In the genomic region with DNA sequence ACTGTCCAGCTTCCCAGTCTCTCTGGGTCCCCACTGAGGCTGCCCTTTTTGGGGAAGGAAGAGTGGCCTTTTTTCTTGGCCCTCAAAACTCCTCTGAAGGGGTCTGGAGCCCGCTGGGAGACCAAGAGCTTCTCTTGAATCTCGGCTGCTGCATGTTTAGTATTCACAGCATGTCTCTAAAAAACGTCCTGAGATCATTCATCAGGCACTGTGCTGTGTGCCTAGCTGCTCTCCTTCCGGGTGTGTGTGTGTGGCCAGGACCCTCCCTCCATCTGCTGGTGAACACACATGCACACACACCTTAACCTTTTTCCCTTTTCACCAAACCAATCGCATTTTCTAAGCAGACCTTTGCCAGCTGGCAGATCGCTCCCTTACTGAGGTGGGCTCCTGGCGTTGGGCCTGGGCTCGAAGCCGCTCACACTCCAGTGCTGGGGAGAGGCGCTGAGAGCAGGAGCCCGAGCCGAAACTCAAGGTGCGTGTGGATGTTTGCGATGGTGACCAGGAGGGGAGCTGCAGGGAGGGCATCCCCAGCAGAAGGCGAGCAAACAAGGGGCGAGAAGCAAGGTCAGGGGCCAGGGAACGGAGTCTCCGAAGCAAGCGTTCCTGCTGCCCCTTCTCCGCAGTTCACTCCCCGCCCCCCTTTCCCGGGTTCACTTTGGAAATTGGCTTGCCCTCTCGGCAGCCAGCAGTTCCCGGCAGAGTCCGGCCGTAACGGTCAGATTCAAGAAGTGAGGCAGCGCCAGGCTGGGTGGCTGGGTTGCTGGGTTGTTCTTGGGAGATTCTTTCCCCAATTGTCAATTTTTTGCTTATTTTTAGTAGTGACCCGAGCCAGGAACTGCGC, we compare ENCODE assay signal across 8 cellular contexts. TPM values are rescaled to one million over a fixed set of nuclear protein-coding genes. Genes with fewer than 3 reads are reported as not detected.
DNase-seq lines count a peak whose midpoint lies in the region; ATAC-seq, FAIRE-seq and TF ChIP-seq lines count a peak whose summit lies in the region.

No MANE protein-coding gene starts in this region.

- no peaks in the 10 kb centered on the region for H3K9me3 Mint-ChIP-seq in activated CD8-positive, alpha-beta T cell treated with anti-CD3 and anti-CD28 coated beads, Interleukin-2, amount 10 ng/mL, durations not matched to agents 7 days and 5 days (ENCODE audit: insufficient read depth)

- H3K36me3 Mint-ChIP-seq in activated CD8-positive, alpha-beta T cell treated with anti-CD3 and anti-CD28 coated beads, Interleukin-2, amount 10 ng/mL, durations not matched to agents 7 days and 5 days (ENCODE audit: low read depth) = no peaks in the 10 kb centered on the region

- H3K4me3 Mint-ChIP-seq in activated CD8-positive, alpha-beta T cell treated with anti-CD3 and anti-CD28 coated beads, Interleukin-2, amount 10 ng/mL, durations not matched to agents 7 days and 5 days = peak overlapping the region; percentile 55

- H4K20me1 ChIP-seq in BLaER1 (peaks cover 20% of the 10 kb centered on the region; the same call in 1 of the 2 replicates), keratinocyte (ENCODE audit: control insufficient read depth, extremely low read depth, insufficient read depth, low read length) (no peaks in the 10 kb centered on the region)

- DNase-seq in HEK293T (ENCODE audit: extremely low spot score) = peak; percentile 48
- DNase-seq in activated CD8-positive, alpha-beta T cell treated with anti-CD3 and anti-CD28 coated beads, Interleukin-2, amount 10 ng/mL, durations not matched to agents 7 days and 5 days = no peak
- DNase-seq in keratinocyte (ENCODE audit: low read depth, low spot score) = no peak
- DNase-seq in thyroid gland = peak; percentile 51 to 55

- H3K9me3 ChIP-seq in BLaER1 (no peaks in the 10 kb centered on the region), keratinocyte (ENCODE audit: control insufficient read depth, low read depth, low read length) (no peaks in the 10 kb centered on the region), thyroid gland (no peaks in the 10 kb centered on the region)

- dilution Hi-C loops in keratinocyte (cut with MboI; ENCODE audit: extremely low pct_ligation_motif_present, low sequenced_read_pairs) = no loop called here

- CTCF ChIA-PET in HEK293T (lab: Yijun Ruan, JAX) = interaction anchor here (1.2 kb wide), 1 partner anchor 43 kb away, joined by 3 read pairs; no protein-coding TSS in a partner anchor
- CTCF ChIA-PET in activated CD8-positive, alpha-beta T cell treated with anti-CD3 and anti-CD28 coated beads, Interleukin-2, amount 10 ng/mL, durations not matched to agents 7 days and 5 days (lab: Charles Lee) = interaction anchor here (0.8 kb wide), 1 partner anchor 558 kb away, joined by 3 read pairs; no protein-coding TSS in a partner anchor

- H3K4me1 Mint-ChIP-seq in activated CD8-positive, alpha-beta T cell treated with anti-CD3 and anti-CD28 coated beads, Interleukin-2, amount 10 ng/mL, durations not matched to agents 7 days and 5 days (ENCODE audit: low read depth) = peaks cover 10% of the 10 kb centered on the region

- H3K4me2 ChIP-seq in BLaER1 (peak overlapping the region; percentile 87), keratinocyte (ENCODE audit: control insufficient read depth, extremely low read depth, insufficient read depth, low read depth, low read length) (peak overlapping the region; percentile 30)

- no peak for TF ChIP-seq POLR2A in thyroid gland (IDR thresholded peaks at IDR 0.05)

- intact Hi-C loops in thyroid gland (cut with DNase I) = no loop called here

- no peak overlapping the region for H2AFZ ChIP-seq in keratinocyte (ENCODE audit: control insufficient read depth, low read length)

- peak overlapping the region; percentile 68 for H3K4me3 ChIP-seq in BLaER1
- peak overlapping the region in 1 of 3 experiments; percentile 23 for H3K4me3 ChIP-seq in keratinocyte (ENCODE audit: control insufficient read depth in 2 of 3, extremely low read depth in 1 of 3, insufficient read depth in 2 of 3, low read depth in 1 of 3, low read length in 3 of 3)
- H3K4me3 ChIP-seq in thyroid gland (replicated peaks in 1 of 3) = peak overlapping the region in 1 of 3 donors; percentile 30

- no peaks in the 10 kb centered on the region for H3K9me1 ChIP-seq in keratinocyte (ENCODE audit: control insufficient read depth, extremely low read depth, insufficient read depth, low read length)

- H3K79me2 ChIP-seq in keratinocyte (ENCODE audit: control insufficient read depth, insufficient read depth, low read length) = no peaks in the 10 kb centered on the region

- WGBS in thyroid gland, 2 donors = 7 to 16% methylated on average over 11 to 16 of the region's 30 CpGs

- TF ChIP-seq CTCF in keratinocyte (optimal IDR thresholded peaks at IDR 0.05 in 1 of 3, IDR thresholded peaks at IDR 0.05 in 1 of 3, conservative IDR thresholded peaks at IDR 0.05 in 1 of 3; ENCODE audit: extremely low read depth in 1 of 3, insufficient read depth in 2 of 3, low read length in 3 of 3) (peak in 1 of 3 experiments; percentile 14), thyroid gland (IDR thresholded peaks at IDR 0.05) (peak in 4 of 6 experiments; percentile 3 to 16 (median 14))

- POLR2A ChIA-PET in HEK293T (lab: Yijun Ruan, JAX) = no interaction called here
- POLR2A ChIA-PET in activated CD8-positive, alpha-beta T cell treated with anti-CD3 and anti-CD28 coated beads, Interleukin-2, amount 10 ng/mL, durations not matched to agents 7 days and 5 days (lab: Charles Lee) = no interaction called here

- H3K36me3 ChIP-seq in BLaER1 (no peaks in the 10 kb centered on the region), keratinocyte (ENCODE audit: control insufficient read depth in 2 of 2, extremely low read depth in 1 of 2, insufficient read depth in 2 of 2, low read length in 2 of 2) (no peaks in the 10 kb centered on the region), thyroid gland (no peaks in the 10 kb centered on the region)

- H3K9ac ChIP-seq in BLaER1 (no peak overlapping the region), keratinocyte (ENCODE audit: control insufficient read depth, extremely low read depth, insufficient read depth, low read length) (no peak overlapping the region)

- H3K4me1 ChIP-seq in BLaER1 (no peaks in the 10 kb centered on the region), keratinocyte (ENCODE audit: control insufficient read depth, extremely low read depth, insufficient read depth, low read length) (no peaks in the 10 kb centered on the region), thyroid gland (peaks cover 0 to 11% of the 10 kb centered on the region in 2 donors)

- H3K27me3 ChIP-seq in BLaER1 (peaks cover 96% of the 10 kb centered on the region), keratinocyte (ENCODE audit: control insufficient read depth, extremely low read depth, insufficient read depth, low read length) (peaks cover 57% of the 10 kb centered on the region), thyroid gland (no peaks in the 10 kb centered on the region)

- no peak overlapping the region for H3K27ac Mint-ChIP-seq in activated CD8-positive, alpha-beta T cell treated with anti-CD3 and anti-CD28 coated beads, Interleukin-2, amount 10 ng/mL, durations not matched to agents 7 days and 5 days

- FAIRE-seq in keratinocyte (lab: Jason Lieb, UNC) = no peak

- peak; percentile 54 for ATAC-seq in activated CD8-positive, alpha-beta T cell treated with anti-CD3 and anti-CD28 coated beads, Interleukin-2, amount 10 ng/mL, durations not matched to agents 7 days and 5 days
- ATAC-seq in HG03095 (IDR thresholded peaks at IDR 0.05; ENCODE audit: unreplicated experiment) = no peak
- no peak for ATAC-seq in activated CD4-positive, CD25-positive, alpha-beta regulatory T cell treated with anti-CD3 and anti-CD28 coated beads, Interleukin-2, amount 50 U/mL, for 24 hours
- ATAC-seq in GM21526 (IDR thresholded peaks at IDR 0.05; ENCODE audit: low FRiP score, unreplicated experiment) = no peak

- no peak overlapping the region for H3K27ac ChIP-seq in BLaER1
- H3K27ac ChIP-seq in keratinocyte (ENCODE audit: control insufficient read depth, insufficient read depth, low read length) = no peak overlapping the region
- H3K27ac ChIP-seq in thyroid gland = peak overlapping the region in 1 of 3 donors; percentile 67

- H3K27me3 Mint-ChIP-seq in activated CD8-positive, alpha-beta T cell treated with anti-CD3 and anti-CD28 coated beads, Interleukin-2, amount 10 ng/mL, durations not matched to agents 7 days and 5 days (ENCODE audit: low read depth) = peaks cover 42% of the 10 kb centered on the region

TF ChIP-seq in HEK293T, 16 proteins besides CTCF, POLR2A, EP300 and RAD21:
- TF ChIP-seq TARDBP (IDR thresholded peaks at IDR 0.05) = no peak
- no peak for TF ChIP-seq NFRKB (IDR thresholded peaks at IDR 0.05)
- no peak for TF ChIP-seq SUZ12 (IDR thresholded peaks at IDR 0.05)
- no peak for TF ChIP-seq HDGF (IDR thresholded peaks at IDR 0.05; ENCODE audit: borderline replicate concordance)
- TF ChIP-seq CTBP1 (IDR thresholded peaks at IDR 0.05; ENCODE audit: borderline replicate concordance) = no peak
- TF ChIP-seq BHLHE40 (IDR thresholded peaks at IDR 0.05; ENCODE audit: borderline replicate concordance) = no peak
- no peak for TF ChIP-seq FOXA1 (IDR thresholded peaks at IDR 0.05)
- TF ChIP-seq ZNF384 (IDR thresholded peaks at IDR 0.05) = no peak
- no peak for TF ChIP-seq FOXM1 (IDR thresholded peaks at IDR 0.05; ENCODE audit: borderline replicate concordance)
TF ChIP-seq in HEK293T: peak in this region for 0.

RNA-seq across cellular contexts. Expression of gene FRMPD3, which starts 0.6 kb away (rescaled TPM):
- total RNA-seq in activated CD8-positive, alpha-beta T cell treated with anti-CD3 and anti-CD28 coated beads, Interleukin-2, amount 10 ng/mL, durations not matched to agents 7 days and 5 days = under 1 TPM in 1 of 2 experiments, not detected in 1; 0.05 TPM
- 0.03 TPM in 1 of 3 replicates, not detected in the others for polyA plus RNA-seq in keratinocyte
- polyA plus RNA-seq in keratinocyte (2011; ENCODE audit: low read depth) = not detected
- 0.01 TPM in 2 replicates for polyA plus RNA-seq in keratinocyte (2011; cell fraction: cytosol; rRNA removed)
- polyA plus RNA-seq in keratinocyte (2011; cell fraction: nucleus; rRNA removed) = 0.03 and 0.05 TPM in 2 replicates
- 0.01 and 0.02 TPM in 2 replicates for polyA plus RNA-seq in keratinocyte (2012; ENCODE audit: low replicate concordance)
- not detected in 3 replicates for polyA minus RNA-seq in keratinocyte
- polyA minus RNA-seq in keratinocyte (2011; cell fraction: cytosol; rRNA and poly(A)+ RNA removed) = not detected
- polyA minus RNA-seq in keratinocyte (2011; cell fraction: nucleus; rRNA and poly(A)+ RNA removed) = not detected in 2 replicates
- total RNA-seq in thyroid gland = 10 to 100 TPM in 1 of 4 donors, 1 to 10 TPM in 3; 6.8 to 12.1 (median 8.2) TPM

Comparison
In these comparisons a context has a peak if more than half of its experiments do, and no peak if none do; other contexts are left out.
1. DNase-seq: peak in HEK293T (single experiment) and thyroid gland (2 of 2); none in activated CD8-positive, alpha-beta T cell treated with anti-CD3 and anti-CD28 coated beads, Interleukin-2, amount 10 ng/mL, durations not matched to agents 7 days and 5 days (single experiment) and keratinocyte (single experiment).
2. RNA of gene FRMPD3, which starts 0.6 kb away (total RNA-seq): 6.8 to 12.1 TPM in thyroid gland; 0.05 TPM in activated CD8-positive, alpha-beta T cell treated with anti-CD3 and anti-CD28 coated beads, Interleukin-2, amount 10 ng/mL, durations not matched to agents 7 days and 5 days; every median in the first group is over 4 times any median in the second.